17 cellular contexts compared by ENCODE assay signal in the genomic region with DNA sequence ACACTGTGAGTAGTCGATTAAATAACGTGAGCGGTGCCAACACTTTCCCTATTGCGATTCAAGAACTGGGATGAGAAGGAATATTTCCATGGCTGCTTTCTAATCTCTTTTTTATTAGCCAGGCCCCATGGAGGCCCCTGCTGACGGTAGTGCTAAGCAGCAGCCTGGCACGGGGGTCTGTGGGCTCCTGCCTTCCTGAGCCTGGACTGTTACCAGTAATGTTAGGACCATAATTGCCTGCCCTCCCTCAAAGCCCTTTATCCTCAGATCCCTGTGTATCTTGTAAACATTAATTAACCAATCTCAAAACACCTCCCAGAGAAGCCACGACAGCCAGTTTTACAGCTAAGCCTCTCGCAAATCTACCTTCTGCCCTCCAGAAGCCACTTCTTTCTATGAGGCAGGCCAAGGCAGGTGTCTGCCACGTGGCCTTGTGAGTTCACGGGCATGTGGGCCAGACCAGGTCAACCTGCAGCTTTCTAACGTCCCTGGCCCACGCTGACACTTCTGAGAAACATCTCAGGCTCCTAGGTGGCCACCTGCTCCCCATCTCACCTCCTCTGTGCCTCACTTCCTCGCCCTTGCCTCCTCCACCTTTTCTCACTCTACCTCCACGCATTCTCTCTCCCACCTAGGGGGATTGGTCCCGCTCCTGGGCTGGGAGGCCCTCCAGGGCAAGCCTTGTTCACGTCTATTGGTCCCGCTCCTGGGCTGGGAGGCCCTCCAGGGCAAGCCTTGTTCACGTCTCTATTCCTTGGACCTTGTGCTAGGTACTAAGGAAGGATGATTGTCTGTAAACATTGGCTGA.
DNase-seq lines count a peak whose midpoint lies in the region; ATAC-seq, FAIRE-seq and TF ChIP-seq lines count a peak whose summit lies in the region.
"Had no signal": no experiment of that assay in that cellular context is flagged by ENCODE, and none has a peak within 500 bp of the region (broad histone marks: within the 10 kb centered on the region; RNA-seq: fewer than 3 reads in every experiment).

No MANE protein-coding gene starts in this region.

- no peak overlapping the region for H3K9ac ChIP-seq in HepG2 (ENCODE audit: insufficient read depth, low read depth, low read length)
- H3K9ac ChIP-seq in rectal smooth muscle tissue (ENCODE audit: low read length) = no peak overlapping the region
- H3K9ac ChIP-seq: BLaER1 had no signal

- intact Hi-C loops in HepG2 (cut with micrococcal nuclease; ENCODE audit: unreplicated experiment) = no loop called here

- WGBS in HepG2 (ENCODE audit: low lambda C conversion rate) = 30% methylated on average over 18 of the region's 18 CpGs

- H3K79me2 ChIP-seq in HepG2 (ENCODE audit: insufficient read depth, low read length) = no peaks in the 10 kb centered on the region

- no peaks in the 10 kb centered on the region for H4K20me1 ChIP-seq in HepG2 (ENCODE audit: insufficient read depth, low read length)
- H4K20me1 ChIP-seq: BLaER1 had no signal

- H3K9me3 ChIP-seq in RWPE2 (ENCODE audit: severe bottlenecking) (no peaks in the 10 kb centered on the region), HepG2 (ENCODE audit: low read length) (no peaks in the 10 kb centered on the region)
- H3K9me3 ChIP-seq: BLaER1 had no signal

- no peak overlapping the region for H3K4me2 ChIP-seq in HepG2 (ENCODE audit: low read depth, low read length)

- BruUV-seq in HepG2 (replicated peaks; lab: Mats Ljungman, UMichigan) = no TSS peak

- TF ChIP-seq CTCF in RWPE2 (IDR thresholded peaks at IDR 0.05; ENCODE audit: poor library complexity, severe bottlenecking) (no peak), HepG2 (CRISPR knock-in tag; IDR thresholded peaks at IDR 0.05) (no peak)

- no peak for TF ChIP-seq RAD21 in HepG2 (CRISPR knock-in tag; IDR thresholded peaks at IDR 0.05)

- no peak for TF ChIP-seq EP300 in HepG2 (IDR thresholded peaks at IDR 0.05; ENCODE audit: low read depth in 2 of 2, low read length in 2 of 2)
- no peak for TF ChIP-seq EP300 in HepG2 (CRISPR knock-in tag; IDR thresholded peaks at IDR 0.05; ENCODE audit: borderline replicate concordance)

- H2AFZ ChIP-seq in HepG2 (ENCODE audit: low read length) = no peak overlapping the region

- CTCF ChIA-PET in HepG2 (lab: Yijun Ruan, JAX; ENCODE audit: low intra/inter-chr PET ratio, low total read pairs) = no interaction called here

- H3K4me3 ChIP-seq in RWPE2 (ENCODE audit: severe bottlenecking) (no peak overlapping the region), HepG2 (replicated peaks in 1 of 3; ENCODE audit: insufficient read depth in 1 of 3, low read depth in 2 of 3, low read length in 3 of 3) (no peak overlapping the region), rectal smooth muscle tissue (ENCODE audit: low read length) (no peak overlapping the region)
- H3K4me3 ChIP-seq: BLaER1 had no signal

- no peak for TF ChIP-seq POLR2A in HepG2 (IDR thresholded peaks at IDR 0.05; ENCODE audit: insufficient read depth in 1 of 2, low read depth in 2 of 2, low read length in 2 of 2)

- peaks cover 22% of the 10 kb centered on the region for H3K4me1 ChIP-seq in RWPE2 (ENCODE audit: insufficient read depth, poor library complexity, severe bottlenecking)
- H3K4me1 ChIP-seq in HepG2 (ENCODE audit: insufficient read depth, low read length) = 0 out of 2 replicates have a peak, but pooled peaks cover 6% of the 10 kb centered on the region
- H3K4me1 ChIP-seq in rectal smooth muscle tissue (ENCODE audit: control insufficient read depth, insufficient read depth, low read length) = peaks cover 26% of the 10 kb centered on the region

- H3K27ac ChIP-seq in RWPE2 (ENCODE audit: poor library complexity, severe bottlenecking) (no peak overlapping the region), HepG2 (ENCODE audit: extremely low read length, insufficient read depth, low read length) (no peak overlapping the region), rectal smooth muscle tissue (ENCODE audit: low read depth, low read length) (peak overlapping the region; percentile 70)
- H3K27ac ChIP-seq: 22Rv1, BLaER1 had no signal

- POLR2A ChIA-PET in HepG2 (lab: Yijun Ruan, JAX) = no interaction called here

- H3K36me3 ChIP-seq in RWPE2 (ENCODE audit: low read depth) = no peaks in the 10 kb centered on the region
- no peaks in the 10 kb centered on the region for H3K36me3 ChIP-seq in HepG2 (replicated peaks in 1 of 2; ENCODE audit: control insufficient read depth in 1 of 2, insufficient read depth in 2 of 2, low read length in 2 of 2)
- no peaks in the 10 kb centered on the region for H3K36me3 ChIP-seq in rectal smooth muscle tissue (ENCODE audit: control insufficient read depth, insufficient read depth, low read length)
- H3K36me3 ChIP-seq: BLaER1 had no signal

- no peaks in the 10 kb centered on the region for H3K27me3 ChIP-seq in RWPE2 (ENCODE audit: insufficient read depth, poor library complexity, severe bottlenecking)
- H3K27me3 ChIP-seq in HepG2 (ENCODE audit: control insufficient read depth in 1 of 2, insufficient read depth in 2 of 2, low read length in 2 of 2) = peaks cover 7 to 68% of the 10 kb centered on the region in 2 experiments; a peak in 4 of 5 replicates
- no peaks in the 10 kb centered on the region for H3K27me3 ChIP-seq in rectal smooth muscle tissue (ENCODE audit: control insufficient read depth, insufficient read depth, low read length)
- H3K27me3 ChIP-seq: BLaER1 had no signal

- FAIRE-seq in HepG2 (lab: Jason Lieb, UNC) = no peak

- in situ Hi-C loops in HepG2 (cut with HindIII; ENCODE audit: extremely low pct_ligation_motif_present, low pct_unique_long_range_greater_than_20kb) = loop anchor here (5.0 kb wide), 1 partner anchor 63 kb away; a partner anchor contains a TSS

- ATAC-seq in RWPE2 (ENCODE audit: low read depth) (no peak), HepG2 (no peak), GM19397 (IDR thresholded peaks at IDR 0.05; ENCODE audit: unreplicated experiment) (no peak)
- ATAC-seq: Panc1 had no signal

- peak; percentile 25 for DNase-seq in NCI-H2227 (lab: John Stamatoyannopoulos, UW; ENCODE audit: unreplicated experiment)
- DNase-seq in NCI-H2227 treated with DMSO at 0.1 percent for 48 hours (lab: John Stamatoyannopoulos, UW) = no peak
- DNase-seq in RWPE2 (ENCODE audit: low spot score) = peak; percentile 32
- no peak for DNase-seq in HepG2 (ENCODE audit: low spot score)
- no peak for DNase-seq in GM19240 (ENCODE audit: insufficient read length, low spot score)
- DNase-seq in stimulated activated CD4-positive, alpha-beta T cell treated with anti-CD3 and anti-CD28 coated beads, Interleukin-15, amount 100 ng/mL, for 24 hours = no peak
- DNase-seq: HCEC 1CT, MV-4-11, NCI-H1436, NCI-H2029 treated with DMSO at 0.1 percent for 48 hours, NCI-H526, SHP77 had no signal

TF ChIP-seq in HepG2, 621 proteins besides CTCF, POLR2A, EP300 and RAD21 (continues in another document):
- no peak for TF ChIP-seq SIX4 (CRISPR knock-in tag; IDR thresholded peaks at IDR 0.05)
- no peak for TF ChIP-seq ZFP37 (CRISPR knock-in tag; IDR thresholded peaks at IDR 0.05; ENCODE audit: borderline replicate concordance)
- TF ChIP-seq ARNT2 (CRISPR knock-in tag; IDR thresholded peaks at IDR 0.05; ENCODE audit: low read depth) = no peak
- TF ChIP-seq, protein P1, sequence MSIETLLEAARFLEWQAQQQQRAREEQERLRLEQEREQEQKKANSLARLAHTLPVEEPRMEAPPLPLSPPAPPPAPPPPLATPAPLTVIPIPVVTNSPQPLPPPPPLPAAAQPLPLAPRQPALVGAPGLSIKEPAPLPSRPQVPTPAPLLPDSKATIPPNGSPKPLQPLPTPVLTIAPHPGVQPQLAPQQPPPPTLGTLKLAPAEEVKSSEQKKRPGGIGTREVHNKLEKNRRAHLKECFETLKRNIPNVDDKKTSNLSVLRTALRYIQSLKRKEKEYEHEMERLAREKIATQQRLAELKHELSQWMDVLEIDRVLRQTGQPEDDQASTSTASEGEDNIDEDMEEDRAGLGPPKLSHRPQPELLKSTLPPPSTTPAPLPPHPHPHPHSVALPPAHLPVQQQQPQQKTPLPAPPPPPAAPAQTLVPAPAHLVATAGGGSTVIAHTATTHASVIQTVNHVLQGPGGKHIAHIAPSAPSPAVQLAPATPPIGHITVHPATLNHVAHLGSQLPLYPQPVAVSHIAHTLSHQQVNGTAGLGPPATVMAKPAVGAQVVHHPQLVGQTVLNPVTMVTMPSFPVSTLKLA (IDR thresholded peaks at IDR 0.05) = peak; percentile 55
- TF ChIP-seq RXRB (CRISPR knock-in tag; IDR thresholded peaks at IDR 0.05; ENCODE audit: borderline replicate concordance) = no peak
- TF ChIP-seq, protein P2, sequence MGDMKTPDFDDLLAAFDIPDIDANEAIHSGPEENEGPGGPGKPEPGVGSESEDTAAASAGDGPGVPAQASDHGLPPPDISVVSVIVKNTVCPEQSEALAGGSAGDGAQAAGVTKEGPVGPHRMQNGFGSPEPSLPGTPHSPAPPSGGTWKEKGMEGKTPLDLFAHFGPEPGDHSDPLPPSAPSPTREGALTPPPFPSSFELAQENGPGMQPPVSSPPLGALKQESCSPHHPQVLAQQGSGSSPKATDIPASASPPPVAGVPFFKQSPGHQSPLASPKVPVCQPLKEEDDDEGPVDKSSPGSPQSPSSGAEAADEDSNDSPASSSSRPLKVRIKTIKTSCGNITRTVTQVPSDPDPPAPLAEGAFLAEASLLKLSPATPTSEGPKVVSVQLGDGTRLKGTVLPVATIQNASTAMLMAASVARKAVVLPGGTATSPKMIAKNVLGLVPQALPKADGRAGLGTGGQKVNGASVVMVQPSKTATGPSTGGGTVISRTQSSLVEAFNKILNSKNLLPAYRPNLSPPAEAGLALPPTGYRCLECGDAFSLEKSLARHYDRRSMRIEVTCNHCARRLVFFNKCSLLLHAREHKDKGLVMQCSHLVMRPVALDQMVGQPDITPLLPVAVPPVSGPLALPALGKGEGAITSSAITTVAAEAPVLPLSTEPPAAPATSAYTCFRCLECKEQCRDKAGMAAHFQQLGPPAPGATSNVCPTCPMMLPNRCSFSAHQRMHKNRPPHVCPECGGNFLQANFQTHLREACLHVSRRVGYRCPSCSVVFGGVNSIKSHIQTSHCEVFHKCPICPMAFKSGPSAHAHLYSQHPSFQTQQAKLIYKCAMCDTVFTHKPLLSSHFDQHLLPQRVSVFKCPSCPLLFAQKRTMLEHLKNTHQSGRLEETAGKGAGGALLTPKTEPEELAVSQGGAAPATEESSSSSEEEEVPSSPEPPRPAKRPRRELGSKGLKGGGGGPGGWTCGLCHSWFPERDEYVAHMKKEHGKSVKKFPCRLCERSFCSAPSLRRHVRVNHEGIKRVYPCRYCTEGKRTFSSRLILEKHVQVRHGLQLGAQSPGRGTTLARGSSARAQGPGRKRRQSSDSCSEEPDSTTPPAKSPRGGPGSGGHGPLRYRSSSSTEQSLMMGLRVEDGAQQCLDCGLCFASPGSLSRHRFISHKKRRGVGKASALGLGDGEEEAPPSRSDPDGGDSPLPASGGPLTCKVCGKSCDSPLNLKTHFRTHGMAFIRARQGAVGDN (CRISPR knock-in tag; IDR thresholded peaks at IDR 0.05) = peak; percentile 45
- no peak for TF ChIP-seq ZBTB38 (CRISPR knock-in tag; IDR thresholded peaks at IDR 0.05)

Comparison
In these comparisons a context has a peak if more than half of its experiments do, and no peak if none do; other contexts are left out.
1. DNase-seq: peak in NCI-H2227 (single experiment) and RWPE2 (single experiment); none in NCI-H2227 treated with DMSO at 0.1 percent for 48 hours (single experiment), HepG2 (single experiment), GM19240 (single experiment) and stimulated activated CD4-positive, alpha-beta T cell treated with anti-CD3 and anti-CD28 coated beads, Interleukin-15, amount 100 ng/mL, for 24 hours (single experiment).